ENCODE assay signal across 7 cellular contexts in the genomic region with DNA sequence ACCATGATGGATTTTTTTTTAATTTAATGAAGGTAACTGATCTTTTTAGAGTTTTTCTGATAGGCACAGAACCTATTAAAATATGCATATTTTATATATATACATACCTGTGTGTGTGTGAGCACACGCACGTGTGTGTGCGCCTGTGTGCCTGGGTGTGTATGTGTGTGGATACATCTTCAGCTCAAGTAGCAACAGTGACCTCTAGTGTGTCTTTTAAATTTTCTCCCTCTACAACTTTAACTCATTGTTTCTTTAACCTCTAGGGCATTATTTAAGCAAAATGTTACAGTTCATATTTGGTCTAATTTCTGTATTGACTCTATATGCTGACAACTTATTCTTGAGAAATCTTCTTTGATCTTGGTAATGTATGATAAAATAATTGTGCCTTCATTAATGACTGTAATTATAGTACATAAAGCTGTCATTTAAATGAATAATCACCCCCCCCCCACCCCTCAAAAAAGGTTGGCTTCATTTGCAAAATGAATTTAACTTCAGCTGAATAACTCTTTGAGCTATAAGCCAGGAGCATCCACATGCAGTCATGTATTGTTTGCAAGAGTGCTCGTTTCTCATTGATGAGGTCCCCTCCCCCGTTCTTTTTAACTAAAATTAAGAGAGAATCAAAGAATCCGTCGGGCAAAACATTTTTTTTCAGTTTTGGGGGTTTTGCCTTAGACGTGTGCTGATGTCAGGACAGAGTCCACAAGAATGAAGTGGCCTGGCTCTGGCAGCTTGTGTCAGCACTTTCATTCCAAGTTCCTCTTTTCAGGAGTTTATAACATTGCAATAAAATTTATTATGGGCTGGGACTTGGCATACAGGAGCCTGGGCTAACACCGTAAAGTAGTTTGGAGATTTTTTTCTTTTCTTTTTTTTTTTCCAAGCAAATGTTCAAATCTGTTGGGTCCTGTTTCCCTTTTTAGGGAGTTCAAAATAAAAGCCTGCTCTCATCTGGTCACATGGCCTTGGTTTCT.
A peak's percentile ranks its signal among the peaks of the same experiment; 100 is the strongest.
DNase-seq lines count a peak whose midpoint lies in the region; ATAC-seq, FAIRE-seq and TF ChIP-seq lines count a peak whose summit lies in the region.

No MANE protein-coding gene starts in this region.

- H3K9me3 ChIP-seq in K562 (replicated peaks; ENCODE audit: control insufficient read depth, insufficient read depth, low read depth, low read length) = no peaks in the 10 kb centered on the region

- no peaks in the 10 kb centered on the region for H3K4me1 ChIP-seq in K562 (replicated peaks in 1 of 2; ENCODE audit: control insufficient read depth in 2 of 2, insufficient read depth in 2 of 2, low read length in 2 of 2)

- H2AFZ ChIP-seq in K562 (ENCODE audit: low read depth, low read length) = no peak overlapping the region

- no peaks in the 10 kb centered on the region for H3K27me3 ChIP-seq in K562 (ENCODE audit: control insufficient read depth in 2 of 2, insufficient read depth in 2 of 2, low read length in 2 of 2)

- TF ChIP-seq RAD21 in K562 (CRISPR knock-in tag; conservative IDR thresholded peaks at IDR 0.05 in 1 of 2, IDR thresholded peaks at IDR 0.05 in 1 of 2) = peak; percentile 39 to 58; a peak in 3 of 4 replicates

- no peak overlapping the region for H3K4me3 ChIP-seq in K562

- no peak overlapping the region for H3K4me2 ChIP-seq in K562 (ENCODE audit: insufficient read depth, low read length)

- intact Hi-C loops in K562 (cut with micrococcal nuclease) = loop anchor here (10.0 kb wide), 3 partner anchors 782 to 1042 kb away; a partner anchor contains a TSS

- no peak overlapping the region for H3K9ac ChIP-seq in K562 (ENCODE audit: insufficient read depth in 1 of 2, low read depth in 2 of 2, low read length in 2 of 2)

- POLR2A ChIA-PET in K562 (lab: Yijun Ruan, JAX) = no interaction called here

- in situ Hi-C loops in K562 (cut with MboI) = no loop called here

- no peaks in the 10 kb centered on the region for H3K9me1 ChIP-seq in K562 (ENCODE audit: control insufficient read depth, insufficient read depth, low read length)

- H3K36me3 ChIP-seq in K562 (ENCODE audit: control insufficient read depth, insufficient read depth, low read length) = no peaks in the 10 kb centered on the region

- no TSS peak for BruUV-seq in K562 (replicated peaks; lab: Mats Ljungman, UMichigan)

- H4K20me1 ChIP-seq in K562 (replicated peaks; ENCODE audit: control insufficient read depth, insufficient read depth, low read length) = no peaks in the 10 kb centered on the region; the same call in 1 of the 2 replicates

- CTCF ChIA-PET in K562 (lab: Yijun Ruan, JAX; ENCODE audit: low intra/inter-chr PET ratio) = interaction anchor here (0.6 kb wide), 1 partner anchor 1905 kb away, joined by 3 read pairs; no protein-coding TSS in a partner anchor

- 0% methylated on average over 9 of the region's 9 CpGs for WGBS in K562 (ENCODE audit: insufficient coverage, low coverage, missing lambda C conversion rate)

- ATAC-seq in K562 = peak; percentile 71
- no peak for ATAC-seq in GM21423 (IDR thresholded peaks at IDR 0.05; ENCODE audit: unreplicated experiment)
- ATAC-seq in HG02970 (IDR thresholded peaks at IDR 0.05; ENCODE audit: low FRiP score, unreplicated experiment) = no peak

- no peaks in the 10 kb centered on the region for H3K79me2 ChIP-seq in K562 (ENCODE audit: control insufficient read depth, insufficient read depth, low read length)

- no peak for TF ChIP-seq POLR2A in K562 (conservative IDR thresholded peaks at IDR 0.05)

- H3K27ac ChIP-seq in K562 (ENCODE audit: extremely low read depth, low read depth, low read length) = no peak overlapping the region

- DNase-seq in NCI-H1694 (lab: John Stamatoyannopoulos, UW) (peak; percentile 46), K562 (ENCODE audit: extremely low read depth in 1 of 4, low spot score in 3 of 4) (peak in 3 of 4 experiments; percentile 11 to 18 (median 14)), kidney tubule cell (ENCODE audit: low spot score) (peak; percentile 59)
- DNase-seq in activated CD4-positive, alpha-beta T cell treated with anti-CD3 and anti-CD28 coated beads for 1 hour = no peak

- no peak for TF ChIP-seq EP300 in K562 (IDR thresholded peaks at IDR 0.05; ENCODE audit: low read length)

- peak; percentile 61 for FAIRE-seq in K562 (lab: Jason Lieb, UNC)

- TF ChIP-seq CTCF in GM12874 (IDR thresholded peaks at IDR 0.05; ENCODE audit: insufficient read depth, low read depth, low read length) (0 out of 2 replicates have a peak, but pooled peaks have one; percentile 1), K562 (IDR thresholded peaks at IDR 0.05 in 2 of 3, conservative IDR thresholded peaks at IDR 0.05 in 1 of 3; ENCODE audit: insufficient read depth in 2 of 3, low read depth in 1 of 3, low read length in 3 of 3) (peak in 2 of 3 experiments; percentile 52; a peak in 5 of 6 replicates)

TF ChIP-seq in K562, 482 proteins besides CTCF, POLR2A, EP300 and RAD21:
- TF ChIP-seq ZNF717 (CRISPR knock-in tag; IDR thresholded peaks at IDR 0.05) = no peak
- no peak for TF ChIP-seq PCBP1 (IDR thresholded peaks at IDR 0.05; ENCODE audit: low read depth, low read length, poor library complexity, severe bottlenecking)
- no peak for TF ChIP-seq FOXK1 (CRISPR knock-in tag; IDR thresholded peaks at IDR 0.05; ENCODE audit: borderline replicate concordance)
- no peak for TF ChIP-seq ZNF165 (CRISPR knock-in tag; IDR thresholded peaks at IDR 0.05; ENCODE audit: borderline replicate concordance)
- no peak for TF ChIP-seq CBFB (CRISPR knock-in tag; IDR thresholded peaks at IDR 0.05)
- no peak for TF ChIP-seq POLR2B (IDR thresholded peaks at IDR 0.05; ENCODE audit: low read depth, partially characterized antibody)
- TF ChIP-seq MYC (IDR thresholded peaks at IDR 0.05; ENCODE audit: low read depth, low read length) = no peak
- no peak for TF ChIP-seq MYC (CRISPR knock-in tag; IDR thresholded peaks at IDR 0.05; ENCODE audit: borderline replicate concordance, low read depth)
- TF ChIP-seq ZNF695 (CRISPR knock-in tag; IDR thresholded peaks at IDR 0.05) = no peak
- TF ChIP-seq, protein P1, sequence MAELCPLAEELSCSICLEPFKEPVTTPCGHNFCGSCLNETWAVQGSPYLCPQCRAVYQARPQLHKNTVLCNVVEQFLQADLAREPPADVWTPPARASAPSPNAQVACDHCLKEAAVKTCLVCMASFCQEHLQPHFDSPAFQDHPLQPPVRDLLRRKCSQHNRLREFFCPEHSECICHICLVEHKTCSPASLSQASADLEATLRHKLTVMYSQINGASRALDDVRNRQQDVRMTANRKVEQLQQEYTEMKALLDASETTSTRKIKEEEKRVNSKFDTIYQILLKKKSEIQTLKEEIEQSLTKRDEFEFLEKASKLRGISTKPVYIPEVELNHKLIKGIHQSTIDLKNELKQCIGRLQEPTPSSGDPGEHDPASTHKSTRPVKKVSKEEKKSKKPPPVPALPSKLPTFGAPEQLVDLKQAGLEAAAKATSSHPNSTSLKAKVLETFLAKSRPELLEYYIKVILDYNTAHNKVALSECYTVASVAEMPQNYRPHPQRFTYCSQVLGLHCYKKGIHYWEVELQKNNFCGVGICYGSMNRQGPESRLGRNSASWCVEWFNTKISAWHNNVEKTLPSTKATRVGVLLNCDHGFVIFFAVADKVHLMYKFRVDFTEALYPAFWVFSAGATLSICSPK (IDR thresholded peaks at IDR 0.05; ENCODE audit: borderline replicate concordance) = no peak
